8 cellular contexts compared by ENCODE assay signal in the genomic region with DNA sequence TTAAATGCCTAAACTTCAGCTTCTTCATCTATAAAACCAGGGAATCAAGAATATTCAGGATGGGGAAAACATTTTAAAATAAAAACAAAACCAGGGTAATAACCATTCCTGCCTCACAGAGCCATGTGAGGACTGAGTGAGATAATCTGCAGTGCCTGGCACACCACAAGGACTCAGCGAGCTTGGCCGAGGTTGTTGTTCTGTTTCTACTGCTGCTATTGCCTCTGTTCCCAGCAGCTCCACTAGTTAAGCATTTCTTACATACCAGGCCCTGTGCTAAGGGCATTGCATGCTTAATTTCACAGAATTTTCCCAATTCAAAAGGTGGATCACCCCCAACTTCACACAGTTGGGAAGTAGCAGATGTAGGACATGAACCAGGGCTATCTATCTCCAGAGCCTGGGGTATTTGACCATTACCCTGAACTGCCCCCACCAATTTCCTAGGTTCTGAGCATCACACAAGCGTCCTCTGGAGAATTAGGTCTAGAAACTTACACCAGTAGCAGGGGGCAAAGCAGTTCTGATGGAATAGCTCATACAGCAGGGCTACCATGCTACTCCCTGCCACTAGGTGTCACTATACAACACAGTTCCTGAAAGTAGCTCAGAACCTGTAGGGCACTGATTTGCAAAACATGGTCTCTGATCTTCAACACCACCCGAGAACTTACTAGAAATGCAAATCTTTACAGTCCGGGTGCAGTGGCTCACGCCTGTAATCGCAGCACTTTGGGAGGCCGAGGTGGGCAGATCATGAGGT.
DNase-seq lines count a peak whose midpoint lies in the region; ATAC-seq and TF ChIP-seq lines count a peak whose summit lies in the region.

No MANE protein-coding gene starts in this region.

- H3K27me3 Mint-ChIP-seq in Calu3 (ENCODE audit: unreplicated experiment): no peaks in the 10 kb centered on the region

- no peaks in the 10 kb centered on the region for H3K27me3 ChIP-seq in brain microvascular endothelial cell (replicated peaks)

- H3K4me3 ChIP-seq in brain microvascular endothelial cell (ENCODE audit: low read depth, low read length) (no peak overlapping the region), mucosa of descending colon (no peak overlapping the region)

- H3K9me3 Mint-ChIP-seq in Calu3 (ENCODE audit: low read depth, unreplicated experiment): no peaks in the 10 kb centered on the region

- TF ChIP-seq CTCF in Calu3 (IDR thresholded peaks at IDR 0.05; ENCODE audit: unreplicated experiment): peak; percentile 41
- TF ChIP-seq CTCF in brain microvascular endothelial cell (IDR thresholded peaks at IDR 0.05; ENCODE audit: low read depth, low read length, missing control alignments): peak; percentile 78
- TF ChIP-seq CTCF in mucosa of descending colon (IDR thresholded peaks at IDR 0.05): peak; percentile 33

- peaks cover 18% of the 10 kb centered on the region for H3K9me3 ChIP-seq in mucosa of descending colon

- peaks cover 62% of the 10 kb centered on the region for H3K36me3 Mint-ChIP-seq in Calu3 (ENCODE audit: insufficient read depth, unreplicated experiment)

- H3K36me3 ChIP-seq in brain microvascular endothelial cell (replicated peaks): peaks cover 84% of the 10 kb centered on the region
- H3K36me3 ChIP-seq in mucosa of descending colon (ENCODE audit: low read depth): no peaks in the 10 kb centered on the region

- H3K27ac Mint-ChIP-seq in Calu3 (ENCODE audit: unreplicated experiment): no peak overlapping the region

- intact Hi-C loops in Calu3 (cut with micrococcal nuclease; ENCODE audit: unreplicated experiment): no loop called here
- intact Hi-C loops in mucosa of descending colon (cut with DNase I, micrococcal nuclease): no loop called here

- ATAC-seq in mucosa of descending colon (no peak), HG03159 (IDR thresholded peaks at IDR 0.05; ENCODE audit: unreplicated experiment) (no peak)

- DNase-seq in Calu3: no peak
- peak; percentile 69 for DNase-seq in LHCN-M2 (ENCODE audit: low read depth)
- DNase-seq in brain microvascular endothelial cell: peak; percentile 68
- no peak for DNase-seq in mucosa of descending colon
- DNase-seq in epidermal melanocyte (ENCODE audit: insufficient read length, low spot score): no peak
- DNase-seq in activated gamma-delta T cell (lab: John Stamatoyannopoulos, UW): no peak
- DNase-seq in NCI-H2081 treated with DMSO at 0.1 percent for 48 hours (lab: John Stamatoyannopoulos, UW): no peak

- H3K4me1 Mint-ChIP-seq in Calu3 (ENCODE audit: low read depth, unreplicated experiment): peaks cover 18% of the 10 kb centered on the region

- BruUV-seq in Calu3 (replicated peaks; lab: Mats Ljungman, UMichigan): no TSS peak

- H3K4me1 ChIP-seq in mucosa of descending colon (ENCODE audit: low read depth): peaks cover 7% of the 10 kb centered on the region

- CTCF ChIA-PET in Calu3 (lab: Charles Lee): interaction anchor here (0.6 to 1.0 kb wide), 4 partner anchors 19 to 813 kb away, joined by 3 to 4 read pairs (median 4); no protein-coding TSS in a partner anchor

- no peak overlapping the region for H3K27ac ChIP-seq in brain microvascular endothelial cell

- no peak overlapping the region for H3K4me3 Mint-ChIP-seq in Calu3 (ENCODE audit: low read depth, unreplicated experiment)

- in situ Hi-C loops in brain microvascular endothelial cell (cut with HindIII; ENCODE audit: low pct_ligation_motif_present, low sequenced_read_pairs): no loop called here

Comparison
In these comparisons a context has a peak if more than half of its experiments do, and no peak if none do; other contexts are left out.
1. DNase-seq: peak in LHCN-M2 (single experiment) and brain microvascular endothelial cell (single experiment); none in Calu3 (single experiment), mucosa of descending colon (0 of 3), epidermal melanocyte (single experiment), activated gamma-delta T cell (single experiment) and NCI-H2081 treated with DMSO at 0.1 percent for 48 hours (single experiment).
2. Peak in every context shown above with its lines, with median percentiles within 50 percentile points of each other: CTCF ChIP-seq.